8 cellular contexts compared by ENCODE assay signal in genomic region chr6:30877419-30878262, GRCh38. TPM values are rescaled to one million over a fixed set of nuclear protein-coding genes. Genes with fewer than 3 reads are reported as not detected.
A peak's percentile ranks its signal among the peaks of the same experiment; 100 is the strongest.
DNase-seq lines count a peak whose midpoint lies in the region; ATAC-seq and TF ChIP-seq lines count a peak whose summit lies in the region.

No MANE protein-coding gene starts in this region.

- H3K4me1 Mint-ChIP-seq in HFFc6 (ENCODE audit: low read depth) = peaks cover 26% of the 10 kb centered on the region

- peak overlapping the region; percentile 84 for H3K4me3 Mint-ChIP-seq in HFFc6

- peaks cover 9% of the 10 kb centered on the region; the same call in 1 of the 2 replicates for H3K36me3 Mint-ChIP-seq in HFFc6 (ENCODE audit: low read depth)

- H3K9me3 ChIP-seq in BLaER1 treated with 17β-estradiol and CSF1 and Interleukin-3, amounts not matched to agents 10 nM and 100 nM (replicated peaks in 1 of 11) = peaks cover 5 to 20% (median 13%) of the 10 kb centered on the region in 11 experiments

- 11 to 12% methylated on average over 15 of the region's 15 CpGs for WGBS in lower leg skin, 2 donors

- no peak for ATAC-seq in HG02763 (IDR thresholded peaks at IDR 0.05; ENCODE audit: unreplicated experiment)

- intact Hi-C loops in lower leg skin (cut with DNase I; ENCODE audit: low total_unique reads) = loop anchor here (5.0 to 10.0 kb wide), 2 partner anchors 50 to 133 kb away; partner anchors contain the start of genes FLOT1 and IER3

- no peaks in the 10 kb centered on the region for H3K27me3 ChIP-seq in BLaER1 treated with 17β-estradiol and CSF1 and Interleukin-3, amounts not matched to agents 10 nM and 100 nM

- H3K4me2 ChIP-seq in BLaER1 treated with 17β-estradiol and CSF1 and Interleukin-3, amounts not matched to agents 10 nM and 100 nM = peak overlapping the region; percentile 53 to 95 (median 78)

- TF ChIP-seq CTCF in HFFc6 (IDR thresholded peaks at IDR 0.05) = peak; percentile 94
- TF ChIP-seq CTCF in lower leg skin (IDR thresholded peaks at IDR 0.05) = peak in 1 of 3 donors; percentile 85

- H3K27ac Mint-ChIP-seq in HFFc6 = peak overlapping the region; percentile 90

- peaks cover 3% of the 10 kb centered on the region for H3K27me3 Mint-ChIP-seq in HFFc6 (ENCODE audit: insufficient read depth)

- H3K4me1 ChIP-seq in BLaER1 treated with 17β-estradiol and CSF1 and Interleukin-3, amounts not matched to agents 10 nM and 100 nM = peaks cover 35 to 61% (median 53%) of the 10 kb centered on the region in 10 experiments

- peak overlapping the region in 10 of 11 experiments; percentile 45 to 66 (median 52); a peak in 20 of 22 replicates for H3K27ac ChIP-seq in BLaER1 treated with 17β-estradiol and CSF1 and Interleukin-3, amounts not matched to agents 10 nM and 100 nM

- peak overlapping the region in 7 of 10 experiments; percentile 5 to 54 (median 38); a peak in 10 of 20 replicates for H3K4me3 ChIP-seq in BLaER1 treated with 17β-estradiol and CSF1 and Interleukin-3, amounts not matched to agents 10 nM and 100 nM
- no peak overlapping the region for H3K4me3 ChIP-seq in lower leg skin (ENCODE audit: low read depth, poor library complexity, severe bottlenecking)

- H3K36me3 ChIP-seq in BLaER1 treated with 17β-estradiol and CSF1 and Interleukin-3, amounts not matched to agents 10 nM and 100 nM = no peaks in the 10 kb centered on the region; a peak in 3 of 22 replicates

- H3K9ac ChIP-seq in BLaER1 treated with 17β-estradiol and CSF1 and Interleukin-3, amounts not matched to agents 10 nM and 100 nM = peak overlapping the region in 10 of 11 experiments; percentile 24 to 66 (median 58); a peak in 20 of 22 replicates

- H3K9me3 Mint-ChIP-seq in HFFc6 = peaks cover 10% of the 10 kb centered on the region

- DNase-seq in HFFc6 = peak; percentile 83
- peak; percentile 69 to 94 for DNase-seq in NCI-H526 (lab: John Stamatoyannopoulos, UW)
- DNase-seq in activated CD4-positive, alpha-beta T cell treated with anti-CD3 and anti-CD28 coated beads, Interleukin-2, amount 50 U/mL, for 4 hours = peak; percentile 75
- peak; percentile 92 for DNase-seq in dermis blood vessel endothelial cell
- peak; percentile 89 to 97 for DNase-seq in lower leg skin (ENCODE audit: low spot score in 2 of 2)
- peak; percentile 78 for DNase-seq in stimulated activated CD4-positive, alpha-beta T cell treated with anti-CD3 and anti-CD28 coated beads, Interleukin-4, amount 100 ng/mL, for 24 hours

- TF ChIP-seq POLR2A in lower leg skin (IDR thresholded peaks at IDR 0.05) = no peak

- no peaks in the 10 kb centered on the region for H4K20me1 ChIP-seq in BLaER1 treated with 17β-estradiol and CSF1 and Interleukin-3, amounts not matched to agents 10 nM and 100 nM

RNA-seq across cellular contexts. Expression of gene DDR1, which starts 6.7 kb away (rescaled TPM):
- 10 to 100 TPM; 28.0 to 42.5 (median 31.6) TPM for total RNA-seq in HFFc6 (2021; fragmentation: NEBNext Ultra II Directional; extraction: Animal tissue kit (Norgen Biotek cat#: 25700))
- total RNA-seq in dermis blood vessel endothelial cell (8.5 and 9.1 TPM in 2 replicates), lower leg skin (100 to 1,000 TPM; 140 to 221 (median 194) TPM)

RNA-seq across cellular contexts. Expression of gene GTF2H4, which starts 30.4 kb away (rescaled TPM):
- total RNA-seq in HFFc6 (2021; fragmentation: NEBNext Ultra II Directional; extraction: Animal tissue kit (Norgen Biotek cat#: 25700)) = 10 to 100 TPM; 23.9 to 27.1 (median 26.5) TPM
- 16.2 and 26.4 TPM in 2 replicates for total RNA-seq in dermis blood vessel endothelial cell
- total RNA-seq in lower leg skin = 10 to 100 TPM in 2 of 4 donors, 1 to 10 TPM in 2; 6.1 to 11.2 (median 9.4) TPM

RNA-seq across cellular contexts. Expression of gene VARS2, which starts 36.4 kb away (rescaled TPM):
- 10 to 100 TPM; 15.3 to 18.4 (median 16.9) TPM for total RNA-seq in HFFc6 (2021; fragmentation: NEBNext Ultra II Directional; extraction: Animal tissue kit (Norgen Biotek cat#: 25700))
- total RNA-seq in dermis blood vessel endothelial cell (11.7 and 20.5 TPM in 2 replicates), lower leg skin (10 to 100 TPM; 13.0 to 25.2 (median 18.1) TPM)

RNA-seq across cellular contexts. Expression of gene SFTA2, which starts 54.3 kb away (rescaled TPM):
- total RNA-seq in HFFc6 (2021; fragmentation: NEBNext Ultra II Directional; extraction: Animal tissue kit (Norgen Biotek cat#: 25700)) = not detected
- total RNA-seq in dermis blood vessel endothelial cell = not detected in 2 replicates
- under 1 TPM in 1 of 4 donors, not detected in 3; 0.36 TPM for total RNA-seq in lower leg skin
